In genomic region chr1:42142894-42143675, GRCh38 we compare ENCODE assay signal across 14 cellular contexts. TPM values are rescaled to one million over a fixed set of nuclear protein-coding genes. Genes with fewer than 3 reads are reported as not detected.
A peak's percentile ranks its signal among the peaks of the same experiment; 100 is the strongest.
DNase-seq lines count a peak whose midpoint lies in the region; ATAC-seq, FAIRE-seq and TF ChIP-seq lines count a peak whose summit lies in the region.
"Had no signal": no experiment of that assay in that cellular context is flagged by ENCODE, and none has a peak within 500 bp of the region (broad histone marks: within the 10 kb centered on the region; RNA-seq: fewer than 3 reads in every experiment).

No MANE protein-coding gene starts in this region.

- H3K9me3 ChIP-seq in BLaER1 = no peaks in the 10 kb centered on the region

- H3K27ac ChIP-seq in BLaER1 = no peak overlapping the region

- H3K27me3 ChIP-seq in BLaER1 (no peaks in the 10 kb centered on the region), bronchial epithelial cell (ENCODE audit: control insufficient read depth, insufficient read depth, low read length) (no peaks in the 10 kb centered on the region)

- H3K36me3 ChIP-seq in BLaER1 = no peaks in the 10 kb centered on the region
- H3K36me3 ChIP-seq in bronchial epithelial cell (ENCODE audit: control insufficient read depth, insufficient read depth, low read length) = no peaks in the 10 kb centered on the region

- H4K20me1 ChIP-seq in BLaER1 = no peaks in the 10 kb centered on the region

- FAIRE-seq in bronchial epithelial cell (lab: Jason Lieb, UNC) = peak; percentile 97

- no peak for ATAC-seq in GM21423 (IDR thresholded peaks at IDR 0.05; ENCODE audit: unreplicated experiment)
- ATAC-seq: PC-3 had no signal

- no peak for TF ChIP-seq CTCF in bronchial epithelial cell (IDR thresholded peaks at IDR 0.05; ENCODE audit: insufficient read depth, low read length, severe bottlenecking)

- H3K4me2 ChIP-seq in BLaER1 = peak overlapping the region; percentile 68

- DNase-seq in H4 (ENCODE audit: low spot score) = peak; percentile 47
- peak; percentile 94 for DNase-seq in NCI-H2107 treated with DMSO at 0.1 percent for 48 hours (lab: John Stamatoyannopoulos, UW; ENCODE audit: unreplicated experiment)
- DNase-seq in bronchial epithelial cell (ENCODE audit: low read depth) = peak; percentile 67
- DNase-seq in amniotic stem cell (lab: John Stamatoyannopoulos, UW) = no peak
- DNase-seq in T-helper 2 cell = no peak
- DNase-seq in GOT3 (lab: John Stamatoyannopoulos, UW) = no peak
- DNase-seq: cerebellar nuclear complex; PC-3; stimulated activated CD4-positive, alpha-beta T cell treated with anti-CD3 and anti-CD28 coated beads, Interleukin-4, amount 100 ng/mL, for 1 hour; T-helper 9 cell had no signal

- peaks cover 45% of the 10 kb centered on the region for H3K4me1 ChIP-seq in BLaER1

- no peak overlapping the region for H3K4me3 ChIP-seq in BLaER1
- no peak overlapping the region for H3K4me3 ChIP-seq in bronchial epithelial cell (ENCODE audit: low read depth, low read length)

- H3K9ac ChIP-seq in BLaER1 = no peak overlapping the region

RNA-seq across cellular contexts. Expression of gene GUCA2B, which starts 10.1 kb away (rescaled TPM):
- total RNA-seq in H4 (2014; rRNA removed; shearing (Covaris generic)) = not detected in 2 replicates
- not detected in 2 replicates for total RNA-seq in bronchial epithelial cell
- total RNA-seq: mononuclear cell, PC-3 had no signal

RNA-seq across cellular contexts. Expression of gene GUCA2A, which starts 21.5 kb away (rescaled TPM):
- not detected in 2 replicates for total RNA-seq in H4 (2014; rRNA removed; shearing (Covaris generic))
- total RNA-seq in bronchial epithelial cell = not detected in 2 replicates
- total RNA-seq: mononuclear cell, PC-3, progenitor cell of endocrine pancreas had no signal

Comparison
In these comparisons a context has a peak if more than half of its experiments do, and no peak if none do; other contexts are left out.
1. DNase-seq: peak in H4 (single experiment), NCI-H2107 treated with DMSO at 0.1 percent for 48 hours (single experiment) and bronchial epithelial cell (single experiment); none in amniotic stem cell (single experiment), T-helper 2 cell (0 of 5) and GOT3 (single experiment).